In the genomic region with DNA sequence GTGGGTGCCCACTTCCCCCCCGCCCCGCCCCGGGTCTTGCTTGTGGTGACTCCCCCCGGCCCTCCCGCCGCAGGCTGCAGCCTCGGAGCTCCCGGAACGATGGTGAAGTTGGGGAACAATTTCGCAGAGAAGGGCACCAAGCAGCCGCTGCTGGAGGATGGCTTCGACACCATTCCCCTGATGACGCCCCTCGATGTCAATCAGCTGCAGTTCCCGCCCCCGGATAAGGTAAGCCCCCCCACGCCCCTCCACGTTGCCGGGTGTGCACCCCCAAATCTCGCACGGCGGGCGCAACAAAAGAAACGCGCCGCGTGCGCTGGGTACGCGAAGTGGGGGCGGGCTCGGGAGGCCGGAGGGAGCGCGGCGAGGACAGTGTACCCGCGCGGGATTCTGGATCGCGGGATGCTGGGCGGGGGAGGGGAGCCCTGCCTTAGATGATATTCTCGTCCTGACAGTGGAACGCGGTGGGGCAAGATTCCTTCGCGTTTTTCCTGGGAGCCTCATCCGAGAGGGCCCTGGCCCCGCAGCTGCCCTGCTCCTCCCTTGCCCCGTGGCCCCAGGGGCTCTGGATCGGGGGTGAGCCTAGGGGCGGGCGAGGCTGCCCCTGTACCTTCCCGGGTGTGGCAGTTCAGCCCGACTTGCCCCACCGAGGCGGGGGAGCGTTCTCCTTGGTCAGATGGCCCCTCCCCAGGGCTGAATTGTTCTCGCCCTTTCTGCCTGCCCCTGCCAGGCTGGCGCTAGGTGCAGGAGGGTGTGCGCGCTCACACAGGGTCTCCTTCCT, we compare ENCODE assay signal across 9 cellular contexts. TPM values are rescaled to one million over a fixed set of nuclear protein-coding genes. Genes with fewer than 3 reads are reported as not detected.
DNase-seq lines count a peak whose midpoint lies in the region; ATAC-seq, FAIRE-seq and TF ChIP-seq lines count a peak whose summit lies in the region.
"Had no signal": no experiment of that assay in that cellular context is flagged by ENCODE, and none has a peak within 500 bp of the region (broad histone marks: within the 10 kb centered on the region; RNA-seq: fewer than 3 reads in every experiment).

No MANE protein-coding gene starts in this region.

- no peak overlapping the region for H2BK12ac ChIP-seq in H9 (ENCODE audit: insufficient read length, low read depth, low read length)

- H3T11ph ChIP-seq in H9 (ENCODE audit: low read length) = no peak overlapping the region

- H3K23ac ChIP-seq in H9 (ENCODE audit: insufficient read length, low read depth, low read length) = no peak overlapping the region
- no peak overlapping the region for H3K23ac ChIP-seq in mesendoderm (ENCODE audit: low read length)

- CTCF ChIA-PET in A549 (lab: Yijun Ruan, JAX) = no interaction called here

- POLR2A ChIA-PET in A549 (lab: Yijun Ruan, JAX) = no interaction called here

- no peak for TF ChIP-seq EP300 in A549 (IDR thresholded peaks at IDR 0.05)

- no peak overlapping the region for H4K8ac ChIP-seq in H9 (replicated peaks; ENCODE audit: insufficient read length, low read depth, low read length)
- no peak overlapping the region for H4K8ac ChIP-seq in mesendoderm (ENCODE audit: low read depth, low read length)

- H3K4me2 ChIP-seq in A549 (peak overlapping the region; percentile 95), H9 (ENCODE audit: insufficient read depth, insufficient read length, low read length) (peak overlapping the region; percentile 49), mesendoderm (ENCODE audit: low read length) (peak overlapping the region; percentile 27)

- no peak overlapping the region for H4K91ac ChIP-seq in H9 (ENCODE audit: insufficient read length, low read depth, low read length)

- no peak overlapping the region for H2BK15ac ChIP-seq in H9 (ENCODE audit: low read depth, low read length)
- H2BK15ac ChIP-seq in mesendoderm (replicated peaks; ENCODE audit: low read depth) = no peak overlapping the region

- no peak overlapping the region for H3K14ac ChIP-seq in H9 (ENCODE audit: insufficient read depth, low read length)

- H3K79me1 ChIP-seq in H9 (ENCODE audit: insufficient read depth, low read depth, low read length, poor library complexity, severe bottlenecking) (no peaks in the 10 kb centered on the region), mesendoderm (ENCODE audit: low read length) (no peaks in the 10 kb centered on the region)

- no peak overlapping the region for H3K18ac ChIP-seq in H9 (ENCODE audit: insufficient read length, low read depth, low read length)
- H3K18ac ChIP-seq in mesendoderm (ENCODE audit: low read length) = no peak overlapping the region

- 46% methylated on average over 3 of the region's 62 CpGs for WGBS in A549 (ENCODE audit: missing lambda C conversion rate)
- WGBS in H9 (ENCODE audit: extremely low coverage, insufficient read length, low lambda C conversion rate) = no CpG with 5 or more reads among the region's 62 CpGs
- WGBS in mesendoderm (ENCODE audit: extremely low coverage, insufficient coverage, low lambda C conversion rate) = no CpG with 5 or more reads among the region's 62 CpGs

- no peak overlapping the region for H2BK120ac ChIP-seq in H9 (ENCODE audit: low read depth, low read length, poor library complexity, severe bottlenecking)
- no peak overlapping the region for H2BK120ac ChIP-seq in mesendoderm (ENCODE audit: low read depth, low read length)

- H3K4me3 ChIP-seq in A549 (peak overlapping the region; percentile 53), brain microvascular endothelial cell (ENCODE audit: low read depth, low read length) (peak overlapping the region; percentile 9), mesendoderm (ENCODE audit: low read length) (no peak overlapping the region)
- H3K4me3 ChIP-seq: GM12878 had no signal

- H2BK20ac ChIP-seq in H9 (ENCODE audit: low read depth, low read length, poor library complexity, severe bottlenecking) = no peak overlapping the region

- H3K23me2 ChIP-seq in H9 (ENCODE audit: insufficient read length, low read depth, low read length, poor library complexity, severe bottlenecking) = peaks cover 16% of the 10 kb centered on the region

- no peak overlapping the region for H3K56ac ChIP-seq in H9 (ENCODE audit: insufficient read length, low read depth, low read length)
- peak overlapping the region; percentile 64 for H3K56ac ChIP-seq in mesendoderm (ENCODE audit: low read length)

- in situ Hi-C loops in brain microvascular endothelial cell (cut with HindIII; ENCODE audit: low pct_ligation_motif_present, low sequenced_read_pairs) = no loop called here

- H3K27ac ChIP-seq in A549 (peak overlapping the region in 1 of 2 experiments; percentile 60; a peak in 2 of 6 replicates), H9 (ENCODE audit: insufficient read length, low read depth, low read length) (no peak overlapping the region), brain microvascular endothelial cell (no peak overlapping the region), mesendoderm (ENCODE audit: low read depth, low read length) (no peak overlapping the region)

- TF ChIP-seq RAD21 in A549 (conservative IDR thresholded peaks at IDR 0.05 in 1 of 2, IDR thresholded peaks at IDR 0.05 in 1 of 2) = no peak

- H3K9me3 Mint-ChIP-seq in H9 = no peaks in the 10 kb centered on the region

- H3K4me1 ChIP-seq in A549 (peaks cover 15% of the 10 kb centered on the region), H9 (ENCODE audit: insufficient read depth, low read length) (no peaks in the 10 kb centered on the region), mesendoderm (ENCODE audit: control insufficient read depth, low read depth, low read length) (no peaks in the 10 kb centered on the region)

- no peak overlapping the region for H3K9ac ChIP-seq in H9 (ENCODE audit: extremely low read depth, insufficient read length, low read length)
- no peak overlapping the region for H3K9ac ChIP-seq in mesendoderm (ENCODE audit: low read length)

- peaks cover 5 to 12% of the 10 kb centered on the region in 2 experiments for H3K4me1 Mint-ChIP-seq in H9

- peaks cover 0 to 9% (median 4%) of the 10 kb centered on the region in 3 experiments; a peak in 6 of 7 replicates for H3K36me3 Mint-ChIP-seq in H9 (ENCODE audit: insufficient read depth in 1 of 3, low read depth in 3 of 3)

- H3K4me3 Mint-ChIP-seq in H9 = peak overlapping the region; percentile 55 to 77

- H2AK5ac ChIP-seq in H9 (ENCODE audit: insufficient read length, low read length) = no peak overlapping the region
- no peak overlapping the region for H2AK5ac ChIP-seq in mesendoderm (ENCODE audit: low read length)

- peaks cover 83% of the 10 kb centered on the region for H3K27me3 Mint-ChIP-seq in H9 (ENCODE audit: low read depth)

- no peak for DNase-seq in A549 (ENCODE audit: low read depth in 1 of 2, low spot score in 1 of 2)
- no peak for DNase-seq in H9
- no peak for DNase-seq in brain microvascular endothelial cell
- no peak for DNase-seq in mesendoderm
- DNase-seq in mesenteric fat pad (ENCODE audit: low spot score) = no peak
- no peak for DNase-seq in NAMALWA (ENCODE audit: low spot score)

- TF ChIP-seq POLR2A in A549 (IDR thresholded peaks at IDR 0.05; ENCODE audit: low read length) = no peak

- FAIRE-seq in A549 (lab: Jason Lieb, UNC) = no peak
- FAIRE-seq: GM12878 had no signal

- no peak overlapping the region for H4K5ac ChIP-seq in H9 (ENCODE audit: insufficient read length, low read depth, low read length)
- H4K5ac ChIP-seq in mesendoderm (ENCODE audit: low read length) = no peak overlapping the region

- H3K79me2 ChIP-seq in H9 (ENCODE audit: insufficient read depth, low read length) = no peaks in the 10 kb centered on the region
- H3K79me2 ChIP-seq in mesendoderm (ENCODE audit: control insufficient read depth, insufficient read depth, low read length) = no peaks in the 10 kb centered on the region

- no peak overlapping the region for H2BK5ac ChIP-seq in H9 (ENCODE audit: insufficient read length, low read length)
- H2BK5ac ChIP-seq in mesendoderm (ENCODE audit: low read length) = no peak overlapping the region

- H3K9me3 ChIP-seq in A549 = no peaks in the 10 kb centered on the region
- no peaks in the 10 kb centered on the region for H3K9me3 ChIP-seq in H9 (ENCODE audit: control insufficient read depth, low read depth, low read length)

- no peak overlapping the region for H2AFZ ChIP-seq in H9 (ENCODE audit: low read length)

- H4K20me1 ChIP-seq in H9 (ENCODE audit: control insufficient read depth, insufficient read depth, insufficient read length) = no peaks in the 10 kb centered on the region

- H3K27me3 ChIP-seq in H9 (ENCODE audit: insufficient read depth, low read length) = peaks cover 2% of the 10 kb centered on the region; the same call in 1 of the 2 replicates
- peaks cover 52% of the 10 kb centered on the region for H3K27me3 ChIP-seq in brain microvascular endothelial cell (replicated peaks)
- H3K27me3 ChIP-seq in mesendoderm (ENCODE audit: insufficient read depth, low read length, poor library complexity) = peaks cover 18% of the 10 kb centered on the region

- no peak overlapping the region for H3K27ac Mint-ChIP-seq in H9

- H3K36me3 ChIP-seq in brain microvascular endothelial cell (replicated peaks) (no peaks in the 10 kb centered on the region), mesendoderm (ENCODE audit: control insufficient read depth, insufficient read depth, low read length) (no peaks in the 10 kb centered on the region)

- no peak for ATAC-seq in A549
- ATAC-seq in HG02870 (IDR thresholded peaks at IDR 0.05; ENCODE audit: unreplicated experiment) = no peak
- ATAC-seq in GM18519 (IDR thresholded peaks at IDR 0.05; ENCODE audit: low FRiP score, unreplicated experiment) = no peak
- ATAC-seq: GM12878 had no signal

- no peak overlapping the region for H3K4ac ChIP-seq in H9 (ENCODE audit: low read depth, low read length)
- no peak overlapping the region for H3K4ac ChIP-seq in mesendoderm (ENCODE audit: low read depth, low read length)

- TF ChIP-seq CTCF in A549 (IDR thresholded peaks at IDR 0.05) (no peak), H9 (conservative IDR thresholded peaks at IDR 0.05) (no peak), brain microvascular endothelial cell (IDR thresholded peaks at IDR 0.05; ENCODE audit: low read depth, low read length, missing control alignments) (no peak)

RNA-seq across cellular contexts. Expression of gene NSG1, which starts 0.8 kb away (rescaled TPM):
- polyA plus RNA-seq in A549 (2011; rRNA removed) = 0.34 and 0.44 TPM in 2 replicates
- polyA plus RNA-seq in A549 (2012; cell fraction: cytosol; rRNA removed) = 0.40 and 0.56 TPM in 2 replicates
- 0.22 and 0.40 TPM in 2 replicates for polyA plus RNA-seq in A549 (2012; cell fraction: nucleus; rRNA removed)
- 0.25 to 0.49 TPM (median 0.26 TPM) in 3 replicates for polyA plus RNA-seq in A549 (2017; fragmentation: RNase III; extraction: RNeasy Plus Mini Kit Qiagen cat#74134 plus additional on column Dnase treatment)
- polyA minus RNA-seq in A549 (2011; rRNA and poly(A)+ RNA removed) = not detected in 2 replicates
- 7.9 and 9.3 TPM in 2 replicates for total RNA-seq in H9 (2021)
- polyA plus RNA-seq in mesendoderm (2013, experiment 1 of 2) = 24.5 TPM
- polyA plus RNA-seq in mesendoderm (2013, experiment 2 of 2) = 28.1 TPM
- total RNA-seq in mesenteric fat pad = 0.16 TPM

Comparison
In these comparisons a context has a peak if more than half of its experiments do, and no peak if none do; other contexts are left out.
1. H3K4me2 ChIP-seq: peak in every context shown above with its lines; median percentile 95 in A549; 49 in H9; 27 in mesendoderm.